Comparison of ENCODE assay signal across 16 cellular contexts in the genomic region with DNA sequence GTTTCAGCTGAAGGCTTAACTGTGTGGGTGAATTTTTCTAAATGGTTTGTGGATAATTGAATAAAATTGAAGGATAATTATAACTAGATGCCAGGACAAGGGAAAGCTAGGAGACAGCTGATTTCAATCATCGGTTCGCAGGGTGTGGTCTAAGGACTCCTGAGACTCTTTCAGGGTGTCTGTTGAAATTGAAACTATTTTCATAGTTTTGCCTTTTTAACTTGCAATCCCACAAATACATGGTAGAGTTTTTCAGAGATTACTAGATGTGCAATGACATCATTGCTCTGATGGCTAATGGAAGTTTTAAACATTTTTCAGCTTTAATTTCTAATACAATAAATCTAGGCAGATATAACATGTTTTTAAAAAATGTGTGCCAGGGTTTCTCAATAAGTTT. TPM values are rescaled to one million over a fixed set of nuclear protein-coding genes. Genes with fewer than 3 reads are reported as not detected.
DNase-seq lines count a peak whose midpoint lies in the region; ATAC-seq and TF ChIP-seq lines count a peak whose summit lies in the region.
"Had no signal": no experiment of that assay in that cellular context is flagged by ENCODE, and none has a peak within 500 bp of the region (broad histone marks: within the 10 kb centered on the region; RNA-seq: fewer than 3 reads in every experiment).

No MANE protein-coding gene starts in this region.

- H3K27ac ChIP-seq in HEK293 (ENCODE audit: extremely low read depth, low read depth, low read length): no peak overlapping the region
- H3K27ac ChIP-seq: A549, body of pancreas, pancreas had no signal

- H3K4me3 Mint-ChIP-seq in activated naive CD8-positive, alpha-beta T cell treated with anti-CD3 and anti-CD28 coated beads for 36 hours: no peak overlapping the region
- no peak overlapping the region for H3K4me3 Mint-ChIP-seq in activated naive CD8-positive, alpha-beta T cell treated with anti-CD3 and anti-CD28 coated beads, Interleukin-2, amount 50 U/mL, for 24 hours
- no peak overlapping the region for H3K4me3 Mint-ChIP-seq in T-helper 1 cell treated with Interleukin-12 subunit alpha and Interleukin-12 subunit beta and Interleukin-4 antibody, amounts not matched to agents 30 μg/mL and 1 μg/mL, for 36 hours
- H3K4me3 Mint-ChIP-seq: activated CD8-positive, alpha-beta T cell treated with anti-CD3 and anti-CD28 coated beads, Interleukin-2, amount 10 ng/mL, durations not matched to agents 7 days and 5 days; effector memory CD8-positive, alpha-beta T cell had no signal

- H3K4me1 ChIP-seq in HEK293 (ENCODE audit: control insufficient read depth, insufficient read depth, low read length): no peaks in the 10 kb centered on the region
- H3K4me1 ChIP-seq: A549, body of pancreas, pancreas had no signal

- H3K4me1 Mint-ChIP-seq in activated naive CD8-positive, alpha-beta T cell treated with anti-CD3 and anti-CD28 coated beads for 36 hours: peaks cover 22% of the 10 kb centered on the region
- H3K4me1 Mint-ChIP-seq in activated naive CD8-positive, alpha-beta T cell treated with anti-CD3 and anti-CD28 coated beads, Interleukin-2, amount 50 U/mL, for 24 hours: peaks cover 18% of the 10 kb centered on the region
- H3K4me1 Mint-ChIP-seq in T-helper 1 cell treated with Interleukin-12 subunit alpha and Interleukin-12 subunit beta and Interleukin-4 antibody, amounts not matched to agents 30 μg/mL and 1 μg/mL, for 36 hours (ENCODE audit: low read depth): peaks cover 15% of the 10 kb centered on the region

- TF ChIP-seq CTCF in HEK293 (tag by site-specific recombination; IDR thresholded peaks at IDR 0.05): no peak

- no peaks in the 10 kb centered on the region for H3K9me3 ChIP-seq in HEK293 (ENCODE audit: control insufficient read depth, insufficient read depth, low read depth, low read length)
- H3K9me3 ChIP-seq: A549, body of pancreas, mucosa of descending colon, pancreas had no signal

- peak overlapping the region; percentile 31 for H3K27ac Mint-ChIP-seq in activated naive CD8-positive, alpha-beta T cell treated with anti-CD3 and anti-CD28 coated beads for 36 hours
- no peak overlapping the region for H3K27ac Mint-ChIP-seq in activated naive CD8-positive, alpha-beta T cell treated with anti-CD3 and anti-CD28 coated beads, Interleukin-2, amount 50 U/mL, for 24 hours
- peak overlapping the region; percentile 21 for H3K27ac Mint-ChIP-seq in T-helper 1 cell treated with Interleukin-12 subunit alpha and Interleukin-12 subunit beta and Interleukin-4 antibody, amounts not matched to agents 30 μg/mL and 1 μg/mL, for 36 hours
- H3K27ac Mint-ChIP-seq: activated CD8-positive, alpha-beta T cell treated with anti-CD3 and anti-CD28 coated beads, Interleukin-2, amount 10 ng/mL, durations not matched to agents 7 days and 5 days; effector memory CD8-positive, alpha-beta T cell had no signal

- peaks cover 10 to 13% of the 10 kb centered on the region in 2 experiments for H3K36me3 ChIP-seq in HEK293 (ENCODE audit: control insufficient read depth in 2 of 2, insufficient read depth in 1 of 2, low read length in 2 of 2)
- H3K36me3 ChIP-seq: pancreas had no signal

- ATAC-seq in activated naive CD8-positive, alpha-beta T cell treated with anti-CD3 and anti-CD28 coated beads, Interleukin-2, amount 50 U/mL, for 24 hours: no peak
- ATAC-seq in sciatic nerve (peak; percentile 45), HG03280 (IDR thresholded peaks at IDR 0.05; ENCODE audit: unreplicated experiment) (no peak)
- ATAC-seq: A549; activated CD8-positive, alpha-beta T cell treated with anti-CD3 and anti-CD28 coated beads, Interleukin-2, amount 10 ng/mL, durations not matched to agents 7 days and 5 days; body of pancreas; effector memory CD8-positive, alpha-beta T cell; mucosa of descending colon; pancreas had no signal

- intact Hi-C loops in sciatic nerve (cut with DNase I): no loop called here

- H3K4me3 ChIP-seq in HEK293 (ENCODE audit: low read depth, low read length): no peak overlapping the region
- H3K4me3 ChIP-seq: A549, body of pancreas, mucosa of descending colon, pancreas had no signal

- no peaks in the 10 kb centered on the region for H3K9me3 Mint-ChIP-seq in activated naive CD8-positive, alpha-beta T cell treated with anti-CD3 and anti-CD28 coated beads for 36 hours
- no peaks in the 10 kb centered on the region for H3K9me3 Mint-ChIP-seq in activated naive CD8-positive, alpha-beta T cell treated with anti-CD3 and anti-CD28 coated beads, Interleukin-2, amount 50 U/mL, for 24 hours
- H3K9me3 Mint-ChIP-seq in T-helper 1 cell treated with Interleukin-12 subunit alpha and Interleukin-12 subunit beta and Interleukin-4 antibody, amounts not matched to agents 30 μg/mL and 1 μg/mL, for 36 hours: no peaks in the 10 kb centered on the region
- H3K9me3 Mint-ChIP-seq: effector memory CD8-positive, alpha-beta T cell had no signal

- no peak for DNase-seq in activated naive CD8-positive, alpha-beta T cell treated with anti-CD3 and anti-CD28 coated beads for 36 hours
- no peak for DNase-seq in activated naive CD8-positive, alpha-beta T cell treated with anti-CD3 and anti-CD28 coated beads, Interleukin-2, amount 50 U/mL, for 24 hours
- DNase-seq in sciatic nerve (ENCODE audit: low spot score) (no peak), GF-D8 (lab: John Stamatoyannopoulos, UW) (no peak), GOT3 (lab: John Stamatoyannopoulos, UW) (no peak)
- DNase-seq: activated CD8-positive, alpha-beta T cell treated with anti-CD3 and anti-CD28 coated beads, Interleukin-2, amount 10 ng/mL, durations not matched to agents 7 days and 5 days; activated effector memory CD4-positive, alpha-beta T cell treated with anti-CD3 and anti-CD28 coated beads, Interleukin-2, amount 50 U/mL, for 16 hours; body of pancreas; effector memory CD8-positive, alpha-beta T cell; mucosa of descending colon; NCI-H2029; pancreas had no signal

- H3K27me3 Mint-ChIP-seq in activated naive CD8-positive, alpha-beta T cell treated with anti-CD3 and anti-CD28 coated beads for 36 hours: no peaks in the 10 kb centered on the region
- H3K27me3 Mint-ChIP-seq in activated naive CD8-positive, alpha-beta T cell treated with anti-CD3 and anti-CD28 coated beads, Interleukin-2, amount 50 U/mL, for 24 hours: no peaks in the 10 kb centered on the region
- no peaks in the 10 kb centered on the region for H3K27me3 Mint-ChIP-seq in T-helper 1 cell treated with Interleukin-12 subunit alpha and Interleukin-12 subunit beta and Interleukin-4 antibody, amounts not matched to agents 30 μg/mL and 1 μg/mL, for 36 hours (ENCODE audit: low read depth)
- H3K27me3 Mint-ChIP-seq: effector memory CD8-positive, alpha-beta T cell had no signal

- H3K36me3 Mint-ChIP-seq in activated naive CD8-positive, alpha-beta T cell treated with anti-CD3 and anti-CD28 coated beads for 36 hours: peaks cover 37% of the 10 kb centered on the region
- H3K36me3 Mint-ChIP-seq in activated naive CD8-positive, alpha-beta T cell treated with anti-CD3 and anti-CD28 coated beads, Interleukin-2, amount 50 U/mL, for 24 hours (ENCODE audit: low read depth): peaks cover 37% of the 10 kb centered on the region
- H3K36me3 Mint-ChIP-seq in T-helper 1 cell treated with Interleukin-12 subunit alpha and Interleukin-12 subunit beta and Interleukin-4 antibody, amounts not matched to agents 30 μg/mL and 1 μg/mL, for 36 hours (ENCODE audit: low read depth): peaks cover 16% of the 10 kb centered on the region

- POLR2A ChIA-PET in HEK293 (lab: Yijun Ruan, JAX): no interaction called here

- CTCF ChIA-PET in HEK293 (lab: Yijun Ruan, JAX): no interaction called here

TF ChIP-seq in HEK293, 187 proteins besides CTCF, POLR2A, EP300 and RAD21 (continues in another document):
- TF ChIP-seq, protein P1, sequence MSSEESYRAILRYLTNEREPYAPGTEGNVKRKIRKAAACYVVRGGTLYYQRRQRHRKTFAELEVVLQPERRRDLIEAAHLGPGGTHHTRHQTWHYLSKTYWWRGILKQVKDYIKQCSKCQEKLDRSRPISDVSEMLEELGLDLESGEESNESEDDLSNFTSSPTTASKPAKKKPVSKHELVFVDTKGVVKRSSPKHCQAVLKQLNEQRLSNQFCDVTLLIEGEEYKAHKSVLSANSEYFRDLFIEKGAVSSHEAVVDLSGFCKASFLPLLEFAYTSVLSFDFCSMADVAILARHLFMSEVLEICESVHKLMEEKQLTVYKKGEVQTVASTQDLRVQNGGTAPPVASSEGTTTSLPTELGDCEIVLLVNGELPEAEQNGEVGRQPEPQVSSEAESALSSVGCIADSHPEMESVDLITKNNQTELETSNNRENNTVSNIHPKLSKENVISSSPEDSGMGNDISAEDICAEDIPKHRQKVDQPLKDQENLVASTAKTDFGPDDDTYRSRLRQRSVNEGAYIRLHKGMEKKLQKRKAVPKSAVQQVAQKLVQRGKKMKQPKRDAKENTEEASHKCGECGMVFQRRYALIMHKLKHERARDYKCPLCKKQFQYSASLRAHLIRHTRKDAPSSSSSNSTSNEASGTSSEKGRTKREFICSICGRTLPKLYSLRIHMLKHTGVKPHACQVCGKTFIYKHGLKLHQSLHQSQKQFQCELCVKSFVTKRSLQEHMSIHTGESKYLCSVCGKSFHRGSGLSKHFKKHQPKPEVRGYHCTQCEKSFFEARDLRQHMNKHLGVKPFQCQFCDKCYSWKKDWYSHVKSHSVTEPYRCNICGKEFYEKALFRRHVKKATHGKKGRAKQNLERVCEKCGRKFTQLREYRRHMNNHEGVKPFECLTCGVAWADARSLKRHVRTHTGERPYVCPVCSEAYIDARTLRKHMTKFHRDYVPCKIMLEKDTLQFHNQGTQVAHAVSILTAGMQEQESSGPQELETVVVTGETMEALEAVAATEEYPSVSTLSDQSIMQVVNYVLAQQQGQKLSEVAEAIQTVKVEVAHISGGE (tag by site-specific recombination; conservative IDR thresholded peaks at IDR 0.05; ENCODE audit: low read depth): no peak
- TF ChIP-seq, protein P2, sequence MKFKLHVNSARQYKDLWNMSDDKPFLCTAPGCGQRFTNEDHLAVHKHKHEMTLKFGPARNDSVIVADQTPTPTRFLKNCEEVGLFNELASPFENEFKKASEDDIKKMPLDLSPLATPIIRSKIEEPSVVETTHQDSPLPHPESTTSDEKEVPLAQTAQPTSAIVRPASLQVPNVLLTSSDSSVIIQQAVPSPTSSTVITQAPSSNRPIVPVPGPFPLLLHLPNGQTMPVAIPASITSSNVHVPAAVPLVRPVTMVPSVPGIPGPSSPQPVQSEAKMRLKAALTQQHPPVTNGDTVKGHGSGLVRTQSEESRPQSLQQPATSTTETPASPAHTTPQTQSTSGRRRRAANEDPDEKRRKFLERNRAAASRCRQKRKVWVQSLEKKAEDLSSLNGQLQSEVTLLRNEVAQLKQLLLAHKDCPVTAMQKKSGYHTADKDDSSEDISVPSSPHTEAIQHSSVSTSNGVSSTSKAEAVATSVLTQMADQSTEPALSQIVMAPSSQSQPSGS (tag by site-specific recombination; IDR thresholded peaks at IDR 0.05; ENCODE audit: low read depth): 0 out of 2 replicates have a peak, but pooled peaks have one; percentile 35

RNA-seq across cellular contexts. Expression of gene TRUB1, which starts 18.5 kb away (rescaled TPM):
- 10 to 100 TPM; 17.1 to 18.5 TPM for total RNA-seq in activated naive CD8-positive, alpha-beta T cell treated with anti-CD3 and anti-CD28 coated beads for 36 hours
- 11.2 TPM for total RNA-seq in sciatic nerve
